6 cellular contexts compared by ENCODE assay signal in the genomic region with DNA sequence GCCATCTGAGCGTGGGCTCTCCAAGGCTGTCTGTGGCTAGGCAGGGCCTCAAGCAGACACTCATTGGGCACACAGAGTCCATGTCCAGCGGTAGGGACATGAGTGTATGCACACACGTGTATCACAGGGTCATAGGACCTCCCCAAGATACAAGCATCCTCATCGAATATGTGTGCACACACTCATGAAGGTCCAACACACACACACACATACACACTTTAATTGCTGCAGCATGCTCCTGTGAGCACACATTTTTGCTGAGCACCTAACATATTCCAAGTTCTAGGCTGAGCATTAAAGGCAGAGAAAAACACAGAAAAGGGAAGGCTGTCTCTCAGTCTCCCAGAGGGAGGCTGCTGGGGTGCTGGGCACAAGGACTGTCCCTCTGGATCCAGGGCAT. TPM values are rescaled to one million over a fixed set of nuclear protein-coding genes. Genes with fewer than 3 reads are reported as not detected.
"Had no signal": no experiment of that assay in that cellular context is flagged by ENCODE, and none has a peak within 500 bp of the region (broad histone marks: within the 10 kb centered on the region; RNA-seq: fewer than 3 reads in every experiment).

No MANE protein-coding gene starts in this region.

- H3K4me1 ChIP-seq: HAP-1 had no signal

- H3K4me3 ChIP-seq: GM23248, HAP-1 had no signal

- H3K27ac ChIP-seq: GM23248 had no signal

- DNase-seq: GM23248, GOT3, H7, KBM-7 had no signal

- H3K9me3 ChIP-seq: HAP-1 had no signal

- H3K9ac ChIP-seq: GM23248 had no signal

- H3K36me3 ChIP-seq: HAP-1 had no signal

- H2AFZ ChIP-seq: GM23248 had no signal

RNA-seq across cellular contexts. Expression of gene TBX3, which starts 59.3 kb away (rescaled TPM):
- polyA plus RNA-seq: IgD-negative memory B cell had no signal
